ENCODE assay signal across 21 cellular contexts in the genomic region with DNA sequence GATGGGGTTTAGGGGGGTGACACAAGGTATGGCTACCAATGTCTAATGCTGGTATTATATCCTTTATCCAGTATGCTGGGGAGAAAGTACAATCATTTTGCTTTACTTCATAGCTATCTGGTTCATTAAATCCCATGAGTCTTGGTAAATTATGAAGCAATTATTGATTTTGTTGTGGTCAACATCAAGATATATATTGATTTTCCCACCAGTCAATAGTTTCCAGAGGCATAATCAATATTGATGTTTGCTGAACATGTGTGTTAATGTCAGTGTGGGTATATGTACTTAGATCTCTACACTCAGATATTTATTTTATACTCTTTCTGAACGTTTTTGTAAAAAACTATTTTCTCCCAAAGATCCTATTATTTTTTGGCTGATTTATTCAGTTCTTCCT.
"Had no signal": no experiment of that assay in that cellular context is flagged by ENCODE, and none has a peak within 500 bp of the region (broad histone marks: within the 10 kb centered on the region; RNA-seq: fewer than 3 reads in every experiment).

No MANE protein-coding gene starts in this region.

- H3K36me3 ChIP-seq: MG63 had no signal

- H3K4me3 ChIP-seq: MG63 had no signal

- H3K4me2 ChIP-seq: SK-N-SH had no signal

- DNase-seq: KBM-7, MG63, NCI-H1092, NCI-H1105 treated with DMSO at 0.1 percent for 48 hours, NCI-H1417 treated with DMSO at 0.1 percent for 48 hours, NCI-H146, NCI-H1694 treated with DMSO at 0.1 percent for 48 hours, NCI-H1930, NCI-H2081, NCI-H2107, NCI-H2227 treated with DMSO at 0.1 percent for 48 hours, NCI-H524, NCI-H526 treated with DMSO at 0.1 percent for 48 hours, NCI-H748 treated with DMSO at 0.1 percent for 48 hours, PC-3, SHP77, SK-N-SH, SW 1271 had no signal

- H3K9ac ChIP-seq: SK-N-SH had no signal

- ATAC-seq: Panc1, PC-3 had no signal

- H3K9me2 ChIP-seq: SK-N-SH had no signal

- H3K9me3 ChIP-seq: MG63, SK-N-SH had no signal

- H3K27ac ChIP-seq: HL-60, RWPE1 had no signal

- H3K27me3 ChIP-seq: MG63 had no signal
